Comparison of ENCODE assay signal across 9 cellular contexts in the genomic region with DNA sequence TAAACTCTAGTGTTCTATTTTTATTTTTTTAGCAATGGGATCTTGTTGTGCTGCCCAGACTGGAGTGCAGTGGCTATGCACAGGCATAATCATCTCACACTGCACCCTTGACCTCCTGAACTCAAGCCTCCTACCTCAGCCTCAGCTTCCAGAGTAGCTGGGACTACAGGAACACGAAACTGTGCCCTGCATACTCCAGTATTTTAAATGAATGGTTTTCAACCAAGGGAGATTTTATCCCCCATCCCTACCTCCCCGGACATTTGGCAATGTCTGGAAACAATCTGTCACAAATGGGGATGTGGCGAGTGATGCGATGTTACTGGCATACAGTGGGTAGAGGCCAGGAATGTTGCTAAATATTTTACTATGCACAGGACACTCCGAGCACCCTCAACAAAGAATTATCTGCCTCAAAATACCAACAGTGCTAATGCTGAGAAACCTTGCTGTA. TPM values are rescaled to one million over a fixed set of nuclear protein-coding genes. Genes with fewer than 3 reads are reported as not detected.
DNase-seq lines count a peak whose midpoint lies in the region; ATAC-seq and TF ChIP-seq lines count a peak whose summit lies in the region.
"Had no signal": no experiment of that assay in that cellular context is flagged by ENCODE, and none has a peak within 500 bp of the region (broad histone marks: within the 10 kb centered on the region; RNA-seq: fewer than 3 reads in every experiment).

No MANE protein-coding gene starts in this region.

- no peaks in the 10 kb centered on the region for H4K20me1 ChIP-seq in OCI-LY1 (ENCODE audit: insufficient read depth, low read length)

- WGBS in spleen, 5 donors, result 24 to 44% (median 33%) methylated on average over 5 of the region's 5 CpGs

- H3K9me3 ChIP-seq in OCI-LY1 (ENCODE audit: low read length) (no peaks in the 10 kb centered on the region), spleen (no peaks in the 10 kb centered on the region)

- TF ChIP-seq CTCF in OCI-LY1 (IDR thresholded peaks at IDR 0.05; ENCODE audit: low read length) (no peak), fibroblast of pulmonary artery (IDR thresholded peaks at IDR 0.05; ENCODE audit: low read length, missing control alignments) (no peak), spleen (IDR thresholded peaks at IDR 0.05 in 8 of 11, conservative IDR thresholded peaks at IDR 0.05 in 3 of 11) (no peak)

- peak overlapping the region; percentile 67 for H3K4me2 ChIP-seq in OCI-LY1 (ENCODE audit: low read length)

- TF ChIP-seq POLR2A in spleen (IDR thresholded peaks at IDR 0.05), result no peak

- H3K9me2 ChIP-seq in OCI-LY1 (ENCODE audit: low read depth, low read length), result no peaks in the 10 kb centered on the region

- H3K27me3 ChIP-seq in OCI-LY1 (ENCODE audit: insufficient read depth, low read length), result no peaks in the 10 kb centered on the region
- H3K27me3 ChIP-seq in spleen (replicated peaks in 1 of 7), result no peaks in the 10 kb centered on the region

- H2AFZ ChIP-seq in OCI-LY1 (ENCODE audit: low read length), result no peak overlapping the region

- H3K4me1 ChIP-seq in OCI-LY1 (ENCODE audit: insufficient read depth, low read length, severe bottlenecking) (peaks cover 42% of the 10 kb centered on the region), spleen (peaks cover 31 to 67% (median 44%) of the 10 kb centered on the region in 6 donors)

- H3K9ac ChIP-seq in OCI-LY1 (ENCODE audit: low read length), result peak overlapping the region; percentile 99

- intact Hi-C loops in spleen (cut with DNase I; ENCODE audit: low total_unique reads), result no loop called here

- H3F3A ChIP-seq in OCI-LY1 (ENCODE audit: insufficient read depth, low read length), result no peaks in the 10 kb centered on the region

- DNase-seq in NOMO-1 treated with DMSO at 0.1 percent for 48 hours (lab: John Stamatoyannopoulos, UW; ENCODE audit: unreplicated experiment) (peak; percentile 35), NOMO-1 (lab: John Stamatoyannopoulos, UW; ENCODE audit: unreplicated experiment in 2 of 2) (no peak), fibroblast of pulmonary artery (ENCODE audit: low read depth) (peak; percentile 54), spleen (no peak), NCI-H2196 treated with DMSO at 0.1 percent for 48 hours (lab: John Stamatoyannopoulos, UW; ENCODE audit: unreplicated experiment) (no peak)
- DNase-seq: effector memory CD8-positive, alpha-beta T cell had no signal

- H3K27ac ChIP-seq in OCI-LY1 (ENCODE audit: low read depth, low read length, poor library complexity, severe bottlenecking) (peak overlapping the region; percentile 3), spleen (peak overlapping the region in 7 of 8 donors; percentile 93 to 99 (median 97))

- peaks cover 59% of the 10 kb centered on the region for H3K79me2 ChIP-seq in OCI-LY1 (ENCODE audit: insufficient read depth, low read length)

- H3K36me3 ChIP-seq in OCI-LY1 (ENCODE audit: insufficient read depth, low read length) (peaks cover 73% of the 10 kb centered on the region), spleen (peaks cover 2 to 30% (median 19%) of the 10 kb centered on the region in 6 donors)

- ATAC-seq in HG03439 (IDR thresholded peaks at IDR 0.05; ENCODE audit: unreplicated experiment), result no peak
- ATAC-seq in HG02852 (IDR thresholded peaks at IDR 0.05; ENCODE audit: unreplicated experiment), result no peak
- ATAC-seq: effector memory CD8-positive, alpha-beta T cell had no signal

- peak overlapping the region; percentile 85 for H3K4me3 ChIP-seq in OCI-LY1 (ENCODE audit: low read depth, low read length, poor library complexity, severe bottlenecking)
- H3K4me3 ChIP-seq in fibroblast of pulmonary artery (replicated peaks; ENCODE audit: low read depth, low read length), result peak overlapping the region; percentile 85
- peak overlapping the region in 3 of 8 donors; percentile 76 to 88 (median 77) for H3K4me3 ChIP-seq in spleen

RNA-seq across cellular contexts. Expression of a gene that starts 2.1 kb away (rescaled TPM):
- total RNA-seq in spleen, result 10 to 100 TPM; 37.2 to 60.3 (median 48.2) TPM
- 1 to 10 TPM; 6.5 to 8.8 (median 6.5) TPM for polyA plus RNA-seq in spleen

RNA-seq across cellular contexts. Expression of a gene that starts 2.7 kb away (rescaled TPM):
- total RNA-seq in spleen, result 100 to 1,000 TPM; 511 to 957 (median 742) TPM
- polyA plus RNA-seq in spleen, result 1,000 to 10,000 TPM; 1,074 to 1,168 (median 1,166) TPM

RNA-seq across cellular contexts. Expression of a gene that starts 23.0 kb away (rescaled TPM):
- total RNA-seq in spleen, result 10 to 100 TPM; 14.1 to 93.7 (median 45.0) TPM
- 10 to 100 TPM in 2 of 3 donors, 1 to 10 TPM in 1; 2.4 to 17.5 (median 14.7) TPM for polyA plus RNA-seq in spleen

RNA-seq across cellular contexts. Expression of a gene that starts 47.1 kb away (rescaled TPM):
- 10 to 100 TPM; 59.3 to 99.1 (median 92.8) TPM for total RNA-seq in spleen
- polyA plus RNA-seq in spleen, result 10 to 100 TPM; 55.4 to 80.2 (median 76.4) TPM

Comparison
In these comparisons a context has a peak if more than half of its experiments do, and no peak if none do; other contexts are left out.
1. DNase-seq: peak in NOMO-1 treated with DMSO at 0.1 percent for 48 hours (single experiment) and fibroblast of pulmonary artery (single experiment); none in NOMO-1 (0 of 2), spleen (single experiment) and NCI-H2196 treated with DMSO at 0.1 percent for 48 hours (single experiment).